19 cellular contexts compared by ENCODE assay signal in the genomic region with DNA sequence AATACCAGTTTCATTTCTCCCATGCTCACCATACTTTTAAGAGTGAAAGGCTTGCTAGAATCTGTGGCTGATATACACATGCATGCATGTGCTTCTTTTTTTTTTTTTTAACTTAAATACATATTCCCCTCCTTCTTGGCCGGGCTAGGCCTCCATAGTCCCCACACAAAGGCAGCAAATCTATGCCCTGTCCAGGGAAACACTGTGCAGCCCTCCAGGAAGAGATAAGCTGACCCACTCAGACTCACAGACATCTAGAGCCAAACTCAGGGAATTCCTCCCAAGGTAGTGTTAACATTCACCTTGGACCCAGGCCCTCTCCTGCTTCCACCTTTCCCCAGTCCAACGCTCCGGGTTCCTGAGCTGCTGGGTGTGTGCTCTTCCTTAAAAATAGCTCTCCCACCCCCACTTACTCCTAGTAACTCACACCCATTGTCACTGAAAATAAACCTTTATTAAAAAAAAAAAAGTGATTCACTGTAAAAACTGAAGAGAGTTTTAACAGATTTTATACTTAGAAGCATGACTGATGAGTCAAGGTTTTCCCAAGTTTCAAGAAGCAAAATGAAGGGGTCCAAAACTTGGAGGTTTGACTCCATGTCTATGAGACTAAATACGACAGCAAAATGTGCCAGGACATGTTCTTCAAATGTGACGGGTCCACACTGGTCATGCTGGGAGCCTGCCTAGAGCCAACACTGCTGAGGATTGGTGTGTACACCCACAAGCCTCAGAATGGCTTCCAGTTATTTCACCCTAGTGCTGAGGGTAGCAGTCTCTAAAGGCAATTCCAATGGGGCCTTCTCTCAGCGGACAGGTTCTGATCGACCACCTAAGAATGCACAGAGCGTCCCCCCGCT.
A peak's percentile ranks its signal among the peaks of the same experiment; 100 is the strongest.
DNase-seq lines count a peak whose midpoint lies in the region; ATAC-seq and TF ChIP-seq lines count a peak whose summit lies in the region.
"Had no signal": no experiment of that assay in that cellular context is flagged by ENCODE, and none has a peak within 500 bp of the region (broad histone marks: within the 10 kb centered on the region; RNA-seq: fewer than 3 reads in every experiment).

No MANE protein-coding gene starts in this region.

- no peak overlapping the region for H3K4me3 Mint-ChIP-seq in chondrocyte (ENCODE audit: unreplicated experiment)
- no peak overlapping the region for H3K4me3 Mint-ChIP-seq in endothelial cell (ENCODE audit: unreplicated experiment)
- H3K4me3 Mint-ChIP-seq: CD8-positive, alpha-beta T cell had no signal

- peaks cover 5% of the 10 kb centered on the region for H3K79me1 ChIP-seq in mesenchymal stem cell (replicated peaks; ENCODE audit: low read length, poor library complexity, severe bottlenecking)
- no peaks in the 10 kb centered on the region for H3K79me1 ChIP-seq in trophoblast cell (ENCODE audit: low read length)

- no peak overlapping the region for H2BK15ac ChIP-seq in mesenchymal stem cell (ENCODE audit: low read depth, poor library complexity, severe bottlenecking)

- H3K79me2 ChIP-seq in trophoblast cell (ENCODE audit: control insufficient read depth, insufficient read depth, low read length, poor library complexity): no peaks in the 10 kb centered on the region

- H3K27me3 ChIP-seq in BLaER1 treated with 17β-estradiol and CSF1 and Interleukin-3, amounts not matched to agents 10 nM and 100 nM: no peaks in the 10 kb centered on the region
- H3K27me3 ChIP-seq in mesenchymal stem cell (ENCODE audit: control insufficient read depth in 1 of 2, insufficient read depth in 1 of 2, low read length in 2 of 2): no peaks in the 10 kb centered on the region
- no peaks in the 10 kb centered on the region for H3K27me3 ChIP-seq in trophoblast cell (ENCODE audit: insufficient read depth, low read length)

- peak overlapping the region in 3 of 11 experiments; percentile 25 to 64 (median 25); a peak in 3 of 22 replicates for H3K9ac ChIP-seq in BLaER1 treated with 17β-estradiol and CSF1 and Interleukin-3, amounts not matched to agents 10 nM and 100 nM
- H3K9ac ChIP-seq in mesenchymal stem cell (ENCODE audit: low read length) (no peak overlapping the region), trophoblast cell (ENCODE audit: low read length) (no peak overlapping the region)
- H3K9ac ChIP-seq: KMS-11 had no signal

- H2AFZ ChIP-seq in mesenchymal stem cell (ENCODE audit: low read depth, low read length) (no peak overlapping the region), trophoblast cell (ENCODE audit: insufficient read depth, low read length, poor library complexity) (no peak overlapping the region)

- no peak overlapping the region for H2BK5ac ChIP-seq in mesenchymal stem cell (ENCODE audit: low read depth, low read length, poor library complexity, severe bottlenecking)
- no peak overlapping the region for H2BK5ac ChIP-seq in trophoblast cell (ENCODE audit: low read depth, low read length, poor library complexity)

- ATAC-seq in HG03460 (IDR thresholded peaks at IDR 0.05; ENCODE audit: unreplicated experiment): no peak
- ATAC-seq in HG03097 (IDR thresholded peaks at IDR 0.05; ENCODE audit: low FRiP score, unreplicated experiment): no peak
- ATAC-seq: CD8-positive, alpha-beta T cell had no signal

- 0 out of 22 replicates have a peak, but pooled peaks cover 0 to 8% (median 0%) of the 10 kb centered on the region in 11 experiments for H3K9me3 ChIP-seq in BLaER1 treated with 17β-estradiol and CSF1 and Interleukin-3, amounts not matched to agents 10 nM and 100 nM (replicated peaks in 1 of 11)
- H3K9me3 ChIP-seq in mesenchymal stem cell (ENCODE audit: control insufficient read depth, low read length) (no peaks in the 10 kb centered on the region), trophoblast cell (ENCODE audit: insufficient read depth, low read depth, low read length) (no peaks in the 10 kb centered on the region)

- no peak overlapping the region for H4K8ac ChIP-seq in mesenchymal stem cell (ENCODE audit: low read length)
- H4K8ac ChIP-seq in trophoblast cell (ENCODE audit: low read depth, low read length): no peak overlapping the region

- H4K20me1 ChIP-seq in BLaER1 treated with 17β-estradiol and CSF1 and Interleukin-3, amounts not matched to agents 10 nM and 100 nM: no peaks in the 10 kb centered on the region

- H4K12ac ChIP-seq in trophoblast cell (ENCODE audit: low read depth, low read length): peak overlapping the region; percentile 12

- H4K91ac ChIP-seq in mesenchymal stem cell (ENCODE audit: low read length): no peak overlapping the region
- no peak overlapping the region for H4K91ac ChIP-seq in trophoblast cell (ENCODE audit: low read depth, low read length)

- DNase-seq in chondrocyte (ENCODE audit: low spot score) (no peak), mesenchymal stem cell (no peak), trophoblast cell (no peak), endothelial cell (ENCODE audit: low spot score) (no peak)
- DNase-seq: Calu3; CD8-positive, alpha-beta T cell; DMS53; GOT3; NCI-H1417; NCI-H187; NCI-H2107; NCI-H510A; NCI-H748 treated with DMSO at 0.1 percent for 48 hours; NK-92 treated with Interleukin-12 subunit alpha and Interleukin-12 subunit beta, amount 100 ng/mL, for 24 hours; SHP77 treated with DMSO at 0.1 percent for 48 hours had no signal

- H3K14ac ChIP-seq in mesenchymal stem cell (ENCODE audit: low read length in 2 of 2): no peak overlapping the region
- no peak overlapping the region for H3K14ac ChIP-seq in trophoblast cell (ENCODE audit: low read length)

- peaks cover 37 to 96% (median 48%) of the 10 kb centered on the region in 10 experiments for H3K4me1 ChIP-seq in BLaER1 treated with 17β-estradiol and CSF1 and Interleukin-3, amounts not matched to agents 10 nM and 100 nM
- H3K4me1 ChIP-seq in mesenchymal stem cell (ENCODE audit: control insufficient read depth, insufficient read depth, low read depth, low read length) (peaks cover 16% of the 10 kb centered on the region), trophoblast cell (ENCODE audit: control insufficient read depth in 1 of 2, insufficient read depth in 2 of 2, low read length in 2 of 2) (peaks cover 3 to 6% of the 10 kb centered on the region in 2 experiments)

- peaks cover 0 to 21% (median 6%) of the 10 kb centered on the region in 11 experiments; a peak in 9 of 22 replicates for H3K36me3 ChIP-seq in BLaER1 treated with 17β-estradiol and CSF1 and Interleukin-3, amounts not matched to agents 10 nM and 100 nM
- peaks cover 0 to 28% of the 10 kb centered on the region in 2 experiments for H3K36me3 ChIP-seq in mesenchymal stem cell (ENCODE audit: control insufficient read depth in 1 of 2, insufficient read depth in 2 of 2, low read depth in 1 of 2, low read length in 2 of 2)
- H3K36me3 ChIP-seq in trophoblast cell (ENCODE audit: control insufficient read depth in 1 of 2, insufficient read depth in 2 of 2, low read length in 2 of 2): no peaks in the 10 kb centered on the region

- H2BK12ac ChIP-seq in mesenchymal stem cell (ENCODE audit: low read length in 2 of 2) (peak overlapping the region in 1 of 2 experiments; percentile 63), trophoblast cell (ENCODE audit: low read length) (peak overlapping the region; percentile 50)

- H3K4me2 ChIP-seq in BLaER1 treated with 17β-estradiol and CSF1 and Interleukin-3, amounts not matched to agents 10 nM and 100 nM: peak overlapping the region; percentile 21 to 92 (median 71); a peak in 18 of 22 replicates
- H3K4me2 ChIP-seq in mesenchymal stem cell (ENCODE audit: low read length, poor library complexity, severe bottlenecking) (no peak overlapping the region), trophoblast cell (ENCODE audit: low read length) (no peak overlapping the region)
- H3K4me2 ChIP-seq: KMS-11 had no signal

- H3K27ac ChIP-seq in BLaER1 treated with 17β-estradiol and CSF1 and Interleukin-3, amounts not matched to agents 10 nM and 100 nM: peak overlapping the region in 7 of 11 experiments; percentile 15 to 85 (median 32); a peak in 10 of 22 replicates
- H3K27ac ChIP-seq in mesenchymal stem cell (ENCODE audit: low read length, poor library complexity, severe bottlenecking): no peak overlapping the region
- no peak overlapping the region for H3K27ac ChIP-seq in trophoblast cell (ENCODE audit: low read depth, low read length)
- H3K27ac ChIP-seq: KMS-11 had no signal

- H3K4me3 ChIP-seq in BLaER1 treated with 17β-estradiol and CSF1 and Interleukin-3, amounts not matched to agents 10 nM and 100 nM: no peak overlapping the region
- H3K4me3 ChIP-seq in mesenchymal stem cell (ENCODE audit: insufficient read depth in 1 of 2, low read depth in 1 of 2, low read length in 2 of 2) (no peak overlapping the region), trophoblast cell (ENCODE audit: low read depth, low read length) (no peak overlapping the region)

- TF ChIP-seq CTCF in chondrocyte (IDR thresholded peaks at IDR 0.05) (no peak), endothelial cell (IDR thresholded peaks at IDR 0.05; ENCODE audit: unreplicated experiment) (no peak)

- H3K27me3 Mint-ChIP-seq in chondrocyte (ENCODE audit: low read depth): no peaks in the 10 kb centered on the region
- H3K27me3 Mint-ChIP-seq in endothelial cell (ENCODE audit: unreplicated experiment): peaks cover 4% of the 10 kb centered on the region

- peak overlapping the region in 1 of 2 experiments; percentile 5 for H3K18ac ChIP-seq in mesenchymal stem cell (ENCODE audit: low read depth in 1 of 2, low read length in 2 of 2)
- no peak overlapping the region for H3K18ac ChIP-seq in trophoblast cell (ENCODE audit: low read length)

- no peak overlapping the region for H3K4ac ChIP-seq in mesenchymal stem cell (ENCODE audit: low read depth in 1 of 2, low read length in 2 of 2)
- no peak overlapping the region for H3K4ac ChIP-seq in trophoblast cell (ENCODE audit: low read depth, low read length)

- peak overlapping the region; percentile 45 for H3K27ac Mint-ChIP-seq in chondrocyte (ENCODE audit: unreplicated experiment)
- H3K27ac Mint-ChIP-seq in endothelial cell (ENCODE audit: unreplicated experiment): no peak overlapping the region
- H3K27ac Mint-ChIP-seq: CD8-positive, alpha-beta T cell had no signal

- 95% methylated on average over 9 of the region's 9 CpGs for WGBS in mesenchymal stem cell
- WGBS in trophoblast cell (ENCODE audit: extremely low coverage, insufficient coverage, insufficient read length): no CpG with 5 or more reads among the region's 9 CpGs

- H3K4me1 Mint-ChIP-seq in chondrocyte (ENCODE audit: low read depth) (peaks cover 35% of the 10 kb centered on the region), endothelial cell (ENCODE audit: unreplicated experiment) (peaks cover 35% of the 10 kb centered on the region)

- H3K9me3 Mint-ChIP-seq in chondrocyte (ENCODE audit: low read depth): peaks cover 2% of the 10 kb centered on the region
- no peaks in the 10 kb centered on the region for H3K9me3 Mint-ChIP-seq in endothelial cell (ENCODE audit: unreplicated experiment)
- H3K9me3 Mint-ChIP-seq: CD8-positive, alpha-beta T cell had no signal

- H2AK5ac ChIP-seq in mesenchymal stem cell (ENCODE audit: low read length, severe bottlenecking) (peak overlapping the region; percentile 18), trophoblast cell (ENCODE audit: low read length) (peak overlapping the region; percentile 47)

- H3K23ac ChIP-seq in mesenchymal stem cell (ENCODE audit: low read length in 2 of 2) (no peak overlapping the region), trophoblast cell (ENCODE audit: low read length) (no peak overlapping the region)

- no peaks in the 10 kb centered on the region for H3K36me3 Mint-ChIP-seq in chondrocyte (ENCODE audit: low read depth)
- no peaks in the 10 kb centered on the region for H3K36me3 Mint-ChIP-seq in endothelial cell (ENCODE audit: low read depth, unreplicated experiment)
- H3K36me3 Mint-ChIP-seq: CD8-positive, alpha-beta T cell had no signal

- no peak overlapping the region for H2BK120ac ChIP-seq in mesenchymal stem cell (ENCODE audit: low read depth, low read length)
- no peak overlapping the region for H2BK120ac ChIP-seq in trophoblast cell (ENCODE audit: insufficient read depth, low read length, poor library complexity)

Comparison
In these comparisons a context has a peak if more than half of its experiments do, and no peak if none do; other contexts are left out.
1. H3K27ac ChIP-seq: peak in BLaER1 treated with 17β-estradiol and CSF1 and Interleukin-3, amounts not matched to agents 10 nM and 100 nM (7 of 11); none in mesenchymal stem cell (single experiment) and trophoblast cell (single experiment).
2. H3K4me2 ChIP-seq: peak in BLaER1 treated with 17β-estradiol and CSF1 and Interleukin-3, amounts not matched to agents 10 nM and 100 nM (11 of 11); none in mesenchymal stem cell (single experiment) and trophoblast cell (single experiment).